ENCODE assay signal across 1 cellular context in genomic region chr16:54430491-54431030, GRCh38.
TF ChIP-seq lines count a peak whose summit lies in the region.

No MANE protein-coding gene starts in this region.

TF ChIP-seq in HepG2, 621 proteins besides CTCF, POLR2A, EP300 and RAD21 (continued from another document and continues in another):
- 0 out of 2 replicates have a peak, but pooled peaks have one; percentile 40 for TF ChIP-seq ZNF275 (CRISPR knock-in tag; IDR thresholded peaks at IDR 0.05; ENCODE audit: borderline replicate concordance)
- no peak for TF ChIP-seq MBNL3 (CRISPR knock-in tag; conservative IDR thresholded peaks at IDR 0.05)
- 0 out of 2 replicates have a peak, but pooled peaks have one; percentile 1 for TF ChIP-seq MAFF (IDR thresholded peaks at IDR 0.05; ENCODE audit: low read depth, low read length)
- TF ChIP-seq ZBTB7B (CRISPR knock-in tag; IDR thresholded peaks at IDR 0.05), result peak; percentile 61; the same call in 1 of the 2 replicates
- TF ChIP-seq, protein P1, sequence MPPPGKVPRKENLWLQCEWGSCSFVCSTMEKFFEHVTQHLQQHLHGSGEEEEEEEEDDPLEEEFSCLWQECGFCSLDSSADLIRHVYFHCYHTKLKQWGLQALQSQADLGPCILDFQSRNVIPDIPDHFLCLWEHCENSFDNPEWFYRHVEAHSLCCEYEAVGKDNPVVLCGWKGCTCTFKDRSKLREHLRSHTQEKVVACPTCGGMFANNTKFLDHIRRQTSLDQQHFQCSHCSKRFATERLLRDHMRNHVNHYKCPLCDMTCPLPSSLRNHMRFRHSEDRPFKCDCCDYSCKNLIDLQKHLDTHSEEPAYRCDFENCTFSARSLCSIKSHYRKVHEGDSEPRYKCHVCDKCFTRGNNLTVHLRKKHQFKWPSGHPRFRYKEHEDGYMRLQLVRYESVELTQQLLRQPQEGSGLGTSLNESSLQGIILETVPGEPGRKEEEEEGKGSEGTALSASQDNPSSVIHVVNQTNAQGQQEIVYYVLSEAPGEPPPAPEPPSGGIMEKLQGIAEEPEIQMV (CRISPR knock-in tag; IDR thresholded peaks at IDR 0.05; ENCODE audit: low read depth), result no peak
- TF ChIP-seq ONECUT2 (CRISPR knock-in tag; IDR thresholded peaks at IDR 0.05), result no peak
- no peak for TF ChIP-seq YEATS2 (CRISPR knock-in tag; IDR thresholded peaks at IDR 0.05; ENCODE audit: borderline replicate concordance)
- no peak for TF ChIP-seq NR0B2 (CRISPR knock-in tag; IDR thresholded peaks at IDR 0.05)
- TF ChIP-seq, protein P2, sequence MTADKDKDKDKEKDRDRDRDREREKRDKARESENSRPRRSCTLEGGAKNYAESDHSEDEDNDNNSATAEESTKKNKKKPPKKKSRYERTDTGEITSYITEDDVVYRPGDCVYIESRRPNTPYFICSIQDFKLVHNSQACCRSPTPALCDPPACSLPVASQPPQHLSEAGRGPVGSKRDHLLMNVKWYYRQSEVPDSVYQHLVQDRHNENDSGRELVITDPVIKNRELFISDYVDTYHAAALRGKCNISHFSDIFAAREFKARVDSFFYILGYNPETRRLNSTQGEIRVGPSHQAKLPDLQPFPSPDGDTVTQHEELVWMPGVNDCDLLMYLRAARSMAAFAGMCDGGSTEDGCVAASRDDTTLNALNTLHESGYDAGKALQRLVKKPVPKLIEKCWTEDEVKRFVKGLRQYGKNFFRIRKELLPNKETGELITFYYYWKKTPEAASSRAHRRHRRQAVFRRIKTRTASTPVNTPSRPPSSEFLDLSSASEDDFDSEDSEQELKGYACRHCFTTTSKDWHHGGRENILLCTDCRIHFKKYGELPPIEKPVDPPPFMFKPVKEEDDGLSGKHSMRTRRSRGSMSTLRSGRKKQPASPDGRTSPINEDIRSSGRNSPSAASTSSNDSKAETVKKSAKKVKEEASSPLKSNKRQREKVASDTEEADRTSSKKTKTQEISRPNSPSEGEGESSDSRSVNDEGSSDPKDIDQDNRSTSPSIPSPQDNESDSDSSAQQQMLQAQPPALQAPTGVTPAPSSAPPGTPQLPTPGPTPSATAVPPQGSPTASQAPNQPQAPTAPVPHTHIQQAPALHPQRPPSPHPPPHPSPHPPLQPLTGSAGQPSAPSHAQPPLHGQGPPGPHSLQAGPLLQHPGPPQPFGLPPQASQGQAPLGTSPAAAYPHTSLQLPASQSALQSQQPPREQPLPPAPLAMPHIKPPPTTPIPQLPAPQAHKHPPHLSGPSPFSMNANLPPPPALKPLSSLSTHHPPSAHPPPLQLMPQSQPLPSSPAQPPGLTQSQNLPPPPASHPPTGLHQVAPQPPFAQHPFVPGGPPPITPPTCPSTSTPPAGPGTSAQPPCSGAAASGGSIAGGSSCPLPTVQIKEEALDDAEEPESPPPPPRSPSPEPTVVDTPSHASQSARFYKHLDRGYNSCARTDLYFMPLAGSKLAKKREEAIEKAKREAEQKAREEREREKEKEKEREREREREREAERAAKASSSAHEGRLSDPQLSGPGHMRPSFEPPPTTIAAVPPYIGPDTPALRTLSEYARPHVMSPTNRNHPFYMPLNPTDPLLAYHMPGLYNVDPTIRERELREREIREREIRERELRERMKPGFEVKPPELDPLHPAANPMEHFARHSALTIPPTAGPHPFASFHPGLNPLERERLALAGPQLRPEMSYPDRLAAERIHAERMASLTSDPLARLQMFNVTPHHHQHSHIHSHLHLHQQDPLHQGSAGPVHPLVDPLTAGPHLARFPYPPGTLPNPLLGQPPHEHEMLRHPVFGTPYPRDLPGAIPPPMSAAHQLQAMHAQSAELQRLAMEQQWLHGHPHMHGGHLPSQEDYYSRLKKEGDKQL (CRISPR knock-in tag; IDR thresholded peaks at IDR 0.05; ENCODE audit: low read depth), result peak; percentile 73; the same call in 1 of the 2 replicates
- no peak for TF ChIP-seq CBX1 (IDR thresholded peaks at IDR 0.05; ENCODE audit: low read depth)
- TF ChIP-seq ZNF768 (CRISPR knock-in tag; IDR thresholded peaks at IDR 0.05), result 0 out of 2 replicates have a peak, but pooled peaks have one; percentile 21
- TF ChIP-seq NCOA1 (CRISPR knock-in tag; IDR thresholded peaks at IDR 0.05), result no peak
- TF ChIP-seq CCAR2 (optimal IDR thresholded peaks at IDR 0.05; ENCODE audit: low read depth, low read length), result no peak
- no peak for TF ChIP-seq RFXAP (CRISPR knock-in tag; IDR thresholded peaks at IDR 0.05; ENCODE audit: borderline replicate concordance)
- TF ChIP-seq ZNF263 (CRISPR knock-in tag; IDR thresholded peaks at IDR 0.05), result 0 out of 2 replicates have a peak, but pooled peaks have one; percentile 21
- TF ChIP-seq, protein P3, sequence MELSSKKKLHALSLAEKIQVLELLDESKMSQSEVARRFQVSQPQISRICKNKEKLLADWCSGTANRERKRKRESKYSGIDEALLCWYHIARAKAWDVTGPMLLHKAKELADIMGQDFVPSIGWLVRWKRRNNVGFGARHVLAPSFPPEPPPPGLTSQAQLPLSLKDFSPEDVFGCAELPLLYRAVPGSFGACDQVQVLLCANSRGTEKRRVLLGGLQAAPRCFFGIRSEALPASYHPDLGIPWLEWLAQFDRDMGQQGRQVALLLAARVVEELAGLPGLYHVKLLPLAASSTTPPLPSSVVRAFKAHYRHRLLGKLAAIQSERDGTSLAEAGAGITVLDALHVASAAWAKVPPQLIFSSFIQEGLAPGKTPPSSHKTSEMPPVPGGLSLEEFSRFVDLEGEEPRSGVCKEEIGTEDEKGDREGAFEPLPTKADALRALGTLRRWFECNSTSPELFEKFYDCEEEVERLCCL (CRISPR knock-in tag; IDR thresholded peaks at IDR 0.05; ENCODE audit: borderline replicate concordance), result no peak
- no peak for TF ChIP-seq ZNF652 (CRISPR knock-in tag; IDR thresholded peaks at IDR 0.05; ENCODE audit: borderline replicate concordance, low read depth)
- TF ChIP-seq, protein P4, sequence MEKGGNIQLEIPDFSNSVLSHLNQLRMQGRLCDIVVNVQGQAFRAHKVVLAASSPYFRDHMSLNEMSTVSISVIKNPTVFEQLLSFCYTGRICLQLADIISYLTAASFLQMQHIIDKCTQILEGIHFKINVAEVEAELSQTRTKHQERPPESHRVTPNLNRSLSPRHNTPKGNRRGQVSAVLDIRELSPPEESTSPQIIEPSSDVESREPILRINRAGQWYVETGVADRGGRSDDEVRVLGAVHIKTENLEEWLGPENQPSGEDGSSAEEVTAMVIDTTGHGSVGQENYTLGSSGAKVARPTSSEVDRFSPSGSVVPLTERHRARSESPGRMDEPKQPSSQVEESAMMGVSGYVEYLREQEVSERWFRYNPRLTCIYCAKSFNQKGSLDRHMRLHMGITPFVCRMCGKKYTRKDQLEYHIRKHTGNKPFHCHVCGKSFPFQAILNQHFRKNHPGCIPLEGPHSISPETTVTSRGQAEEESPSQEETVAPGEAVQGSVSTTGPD (CRISPR knock-in tag; IDR thresholded peaks at IDR 0.05), result peak; percentile 42; the same call in 1 of the 2 replicates
- TF ChIP-seq GTF3A (CRISPR knock-in tag; conservative IDR thresholded peaks at IDR 0.05), result no peak
- TF ChIP-seq, protein P5, sequence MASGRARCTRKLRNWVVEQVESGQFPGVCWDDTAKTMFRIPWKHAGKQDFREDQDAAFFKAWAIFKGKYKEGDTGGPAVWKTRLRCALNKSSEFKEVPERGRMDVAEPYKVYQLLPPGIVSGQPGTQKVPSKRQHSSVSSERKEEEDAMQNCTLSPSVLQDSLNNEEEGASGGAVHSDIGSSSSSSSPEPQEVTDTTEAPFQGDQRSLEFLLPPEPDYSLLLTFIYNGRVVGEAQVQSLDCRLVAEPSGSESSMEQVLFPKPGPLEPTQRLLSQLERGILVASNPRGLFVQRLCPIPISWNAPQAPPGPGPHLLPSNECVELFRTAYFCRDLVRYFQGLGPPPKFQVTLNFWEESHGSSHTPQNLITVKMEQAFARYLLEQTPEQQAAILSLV (CRISPR knock-in tag; IDR thresholded peaks at IDR 0.05; ENCODE audit: borderline replicate concordance), result no peak
- no peak for TF ChIP-seq ZNF225 (CRISPR knock-in tag; IDR thresholded peaks at IDR 0.05)
- no peak for TF ChIP-seq MTA1 (CRISPR knock-in tag; IDR thresholded peaks at IDR 0.05; ENCODE audit: borderline replicate concordance)
- peak; percentile 44; the same call in 1 of the 2 replicates for TF ChIP-seq YEATS4 (CRISPR knock-in tag; IDR thresholded peaks at IDR 0.05; ENCODE audit: borderline replicate concordance)
- no peak for TF ChIP-seq REST (IDR thresholded peaks at IDR 0.05; ENCODE audit: borderline replicate concordance in 1 of 2, low read depth in 1 of 2, low read length in 2 of 2)
- TF ChIP-seq ZBTB44 (CRISPR knock-in tag; IDR thresholded peaks at IDR 0.05), result no peak
- TF ChIP-seq MEIS2 (CRISPR knock-in tag; IDR thresholded peaks at IDR 0.05), result peak; percentile 93
- no peak for TF ChIP-seq DMTF1 (CRISPR knock-in tag; IDR thresholded peaks at IDR 0.05)
- peak; percentile 83; the same call in 1 of the 2 replicates for TF ChIP-seq FOXK1 (CRISPR knock-in tag; IDR thresholded peaks at IDR 0.05; ENCODE audit: borderline replicate concordance, low read depth)
- 0 out of 2 replicates have a peak, but pooled peaks have one; percentile 39 for TF ChIP-seq ZNF205 (CRISPR knock-in tag; IDR thresholded peaks at IDR 0.05)
- TF ChIP-seq ZNF317 (CRISPR knock-in tag; IDR thresholded peaks at IDR 0.05), result 0 out of 2 replicates have a peak, but pooled peaks have one; percentile 21
